Comparison of ENCODE assay signal across 14 cellular contexts in the genomic region with DNA sequence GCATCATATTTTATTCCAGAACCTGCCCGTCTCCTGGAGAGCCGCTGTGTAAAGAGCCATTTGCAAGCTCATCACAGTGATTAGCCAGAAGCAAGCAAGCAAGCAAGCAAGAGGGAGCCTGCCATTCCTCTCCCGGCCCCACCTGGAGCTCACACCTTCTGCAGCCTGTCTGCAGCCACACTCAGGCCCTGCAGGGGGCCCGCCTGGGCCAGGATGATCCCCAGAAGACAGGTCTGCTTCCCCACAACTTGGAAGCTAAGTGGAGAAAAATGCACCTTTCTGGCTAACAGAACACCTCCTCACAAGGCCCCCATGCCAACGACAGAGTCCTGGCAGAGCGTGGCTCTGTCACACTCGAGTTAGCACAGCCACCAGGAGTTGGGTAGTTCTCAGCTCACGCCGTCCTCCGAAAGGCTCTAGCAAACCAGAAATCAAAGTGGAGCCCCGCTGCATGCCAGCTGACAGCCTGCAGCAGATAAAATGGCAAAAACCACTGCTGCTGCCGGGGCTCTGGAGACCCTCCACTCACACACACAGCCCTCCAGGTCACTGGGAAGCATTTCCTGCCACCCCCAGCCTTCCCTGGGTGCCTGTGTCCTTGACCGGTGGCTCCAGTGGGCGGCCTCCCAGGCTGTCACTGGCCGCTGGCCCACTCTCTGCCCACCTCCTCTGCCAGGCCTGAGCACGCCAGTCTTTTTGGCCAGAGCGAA. TPM values are rescaled to one million over a fixed set of nuclear protein-coding genes. Genes with fewer than 3 reads are reported as not detected.
DNase-seq lines count a peak whose midpoint lies in the region; ATAC-seq and TF ChIP-seq lines count a peak whose summit lies in the region.
"Had no signal": no experiment of that assay in that cellular context is flagged by ENCODE, and none has a peak within 500 bp of the region (broad histone marks: within the 10 kb centered on the region; RNA-seq: fewer than 3 reads in every experiment).

No MANE protein-coding gene starts in this region.

- H3K4me3 ChIP-seq in mammary epithelial cell (replicated peaks in 1 of 3; ENCODE audit: insufficient read depth in 1 of 3, low read depth in 2 of 3, low read length in 3 of 3) (no peak overlapping the region), lower lobe of right lung (no peak overlapping the region)

- intact Hi-C loops in mammary epithelial cell (cut with micrococcal nuclease) (no loop called here), lower lobe of right lung (cut with DNase I) (no loop called here)

- dilution Hi-C loops in mammary epithelial cell (cut with HindIII; ENCODE audit: low sequenced_read_pairs), result no loop called here

- H3K27ac ChIP-seq in mammary epithelial cell (ENCODE audit: insufficient read depth, low read depth, low read length) (no peak overlapping the region), lower lobe of right lung (no peak overlapping the region)
- H3K27ac ChIP-seq: neutrophil had no signal

- peaks cover 13% of the 10 kb centered on the region for H3K4me1 ChIP-seq in mammary epithelial cell (ENCODE audit: insufficient read depth, low read length)
- H3K4me1 ChIP-seq in lower lobe of right lung, result no peaks in the 10 kb centered on the region

- peak; percentile 62 to 78 for ATAC-seq in lower lobe of right lung
- ATAC-seq in GM19397 (IDR thresholded peaks at IDR 0.05; ENCODE audit: unreplicated experiment), result no peak
- ATAC-seq in HG02678 (IDR thresholded peaks at IDR 0.05; ENCODE audit: unreplicated experiment), result no peak

- CTCF ChIA-PET in mammary epithelial cell (lab: Charles Lee; ENCODE audit: low non-redundant PET), result no interaction called here

- peak; percentile 49 for DNase-seq in DMS153 (lab: John Stamatoyannopoulos, UW)
- peak; percentile 29 for DNase-seq in NCI-H128 (lab: John Stamatoyannopoulos, UW; ENCODE audit: unreplicated experiment)
- DNase-seq in mammary epithelial cell, result no peak
- no peak for DNase-seq in lower lobe of right lung
- no peak for DNase-seq in activated gamma-delta T cell treated with Interleukin-2 at 50 U/mL for 16 hours
- DNase-seq in epidermal melanocyte (ENCODE audit: insufficient read length, low spot score), result no peak
- DNase-seq: activated CD4-positive, alpha-beta T cell treated with anti-CD3 and anti-CD28 coated beads, Interleukin-2, amount 50 U/mL, for 48 hours; cerebellar nuclear complex; NCI-H1048; OCI-M1; T-helper 2 cell had no signal

- no peak overlapping the region for H3K9ac ChIP-seq in mammary epithelial cell (ENCODE audit: insufficient read depth, low read length)

- peak overlapping the region; percentile 1 for H3K4me2 ChIP-seq in mammary epithelial cell (ENCODE audit: insufficient read depth, low read depth, low read length)

- BruUV-seq in mammary epithelial cell (replicated peaks; lab: Mats Ljungman, UMichigan), result no TSS peak

- no peaks in the 10 kb centered on the region for H4K20me1 ChIP-seq in mammary epithelial cell (ENCODE audit: insufficient read depth, low read length)

- TF ChIP-seq CTCF in mammary epithelial cell (conservative IDR thresholded peaks at IDR 0.05 in 1 of 2, IDR thresholded peaks at IDR 0.05 in 1 of 2; ENCODE audit: extremely low read depth in 1 of 2, insufficient read depth in 1 of 2, low read depth in 1 of 2, low read length in 2 of 2) (peak; percentile 24 to 38), lower lobe of right lung (IDR thresholded peaks at IDR 0.05) (no peak)

- H3K36me3 ChIP-seq in mammary epithelial cell (ENCODE audit: insufficient read depth, low read length), result no peaks in the 10 kb centered on the region
- no peaks in the 10 kb centered on the region for H3K36me3 ChIP-seq in lower lobe of right lung
- H3K36me3 ChIP-seq: neutrophil had no signal

- no peaks in the 10 kb centered on the region for H3K79me2 ChIP-seq in mammary epithelial cell (ENCODE audit: insufficient read depth, low read length)

- peak overlapping the region; percentile 1 for H2AFZ ChIP-seq in mammary epithelial cell (ENCODE audit: low read depth, low read length)

- H3K9me3 ChIP-seq in mammary epithelial cell (replicated peaks; ENCODE audit: insufficient read depth, low read length) (no peaks in the 10 kb centered on the region), lower lobe of right lung (no peaks in the 10 kb centered on the region)
- H3K9me3 ChIP-seq: neutrophil had no signal

- WGBS in mammary epithelial cell (ENCODE audit: low coverage, missing lambda C conversion rate), result 35% methylated on average over 17 of the region's 17 CpGs

- H3K27me3 ChIP-seq in mammary epithelial cell (ENCODE audit: insufficient read depth, low read length) (peaks cover 2% of the 10 kb centered on the region), lower lobe of right lung (ENCODE audit: low read depth) (no peaks in the 10 kb centered on the region)
- H3K27me3 ChIP-seq: neutrophil had no signal

- in situ Hi-C loops in mammary epithelial cell (cut with MboI; ENCODE audit: low sequenced_read_pairs in 2 of 2), result no loop called here

RNA-seq across cellular contexts. Expression of a gene that starts 54.9 kb away (rescaled TPM):
- total RNA-seq in mammary epithelial cell (100 to 1,000 TPM in 1 of 2 donors, 10 to 100 TPM in 1; 71.3 to 121 TPM), lower lobe of right lung (90.1 TPM)
- 105 TPM for polyA plus RNA-seq in mammary epithelial cell
- polyA minus RNA-seq in mammary epithelial cell, result 163 TPM

Comparison
In these comparisons a context has a peak if more than half of its experiments do, and no peak if none do; other contexts are left out.
1. DNase-seq: peak in DMS153 (single experiment) and NCI-H128 (single experiment); none in mammary epithelial cell (single experiment), lower lobe of right lung (single experiment), activated gamma-delta T cell treated with Interleukin-2 at 50 U/mL for 16 hours (single experiment) and epidermal melanocyte (single experiment).
2. ATAC-seq: peak in lower lobe of right lung (2 of 2); none in GM19397 (single experiment) and HG02678 (single experiment).